15 cellular contexts compared by ENCODE assay signal in the genomic region with DNA sequence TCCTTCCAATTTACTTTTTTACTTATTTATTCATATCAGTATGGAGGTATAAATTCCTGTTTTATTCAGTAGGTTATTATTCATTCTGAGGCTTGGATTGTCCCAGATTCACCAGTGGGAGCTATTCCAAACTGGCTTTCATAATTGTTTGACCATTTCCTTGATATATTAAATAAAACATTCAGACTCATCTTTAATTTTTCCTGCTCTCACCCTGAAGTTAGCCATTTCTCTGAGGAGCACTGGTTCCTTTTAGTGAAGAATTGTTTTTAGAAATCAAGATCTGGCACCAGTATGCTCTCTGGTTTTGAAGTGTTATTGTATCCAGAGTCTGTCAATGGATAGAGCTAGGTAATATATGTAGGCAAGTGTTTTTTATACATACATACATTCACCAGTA.
A peak's percentile ranks its signal among the peaks of the same experiment; 100 is the strongest.
DNase-seq lines count a peak whose midpoint lies in the region; ATAC-seq and TF ChIP-seq lines count a peak whose summit lies in the region.
"Had no signal": no experiment of that assay in that cellular context is flagged by ENCODE, and none has a peak within 500 bp of the region (broad histone marks: within the 10 kb centered on the region; RNA-seq: fewer than 3 reads in every experiment).

No MANE protein-coding gene starts in this region.

- no peak overlapping the region for H2BK120ac ChIP-seq in mesenchymal stem cell (ENCODE audit: low read depth, low read length)

- no peaks in the 10 kb centered on the region for H3K9me2 ChIP-seq in GM23248 (ENCODE audit: insufficient read depth)

- no peak overlapping the region for H2BK12ac ChIP-seq in mesenchymal stem cell (ENCODE audit: low read length in 2 of 2)

- H3K23ac ChIP-seq in mesenchymal stem cell (ENCODE audit: low read length in 2 of 2): no peak overlapping the region

- H3K79me2 ChIP-seq in GM23248 (ENCODE audit: insufficient read depth): no peaks in the 10 kb centered on the region

- H4K20me1 ChIP-seq in GM23248 (ENCODE audit: insufficient read depth): no peaks in the 10 kb centered on the region
- H4K20me1 ChIP-seq: BLaER1 treated with 17β-estradiol and CSF1 and Interleukin-3, amounts not matched to agents 10 nM and 100 nM had no signal

- H3K4ac ChIP-seq in mesenchymal stem cell (ENCODE audit: low read depth in 1 of 2, low read length in 2 of 2): no peak overlapping the region

- no peak overlapping the region for H4K91ac ChIP-seq in mesenchymal stem cell (ENCODE audit: low read length)

- H3K4me2 ChIP-seq in GM23248 (ENCODE audit: unreplicated experiment) (peak overlapping the region; percentile 36), mesenchymal stem cell (ENCODE audit: low read length, poor library complexity, severe bottlenecking) (no peak overlapping the region)
- H3K4me2 ChIP-seq: BLaER1 treated with 17β-estradiol and CSF1 and Interleukin-3, amounts not matched to agents 10 nM and 100 nM had no signal

- no peak overlapping the region for H2AK5ac ChIP-seq in mesenchymal stem cell (ENCODE audit: low read length, severe bottlenecking)

- intact Hi-C loops in posterior cingulate gyrus (cut with DNase I): no loop called here

- H3K9me3 ChIP-seq in GM23248 (ENCODE audit: low read depth) (no peaks in the 10 kb centered on the region), RWPE2 (ENCODE audit: severe bottlenecking) (no peaks in the 10 kb centered on the region), mesenchymal stem cell (ENCODE audit: control insufficient read depth, low read length) (no peaks in the 10 kb centered on the region)

- H3K36me3 ChIP-seq in GM23248 (ENCODE audit: low read depth) (no peaks in the 10 kb centered on the region), RWPE2 (ENCODE audit: low read depth) (no peaks in the 10 kb centered on the region), brain microvascular endothelial cell (replicated peaks) (no peaks in the 10 kb centered on the region), mesenchymal stem cell (ENCODE audit: control insufficient read depth in 1 of 2, insufficient read depth in 2 of 2, low read depth in 1 of 2, low read length in 2 of 2) (no peaks in the 10 kb centered on the region)
- H3K36me3 ChIP-seq: BLaER1 treated with 17β-estradiol and CSF1 and Interleukin-3, amounts not matched to agents 10 nM and 100 nM had no signal

- TF ChIP-seq CTCF in RWPE2 (IDR thresholded peaks at IDR 0.05; ENCODE audit: poor library complexity, severe bottlenecking) (no peak), brain microvascular endothelial cell (IDR thresholded peaks at IDR 0.05; ENCODE audit: low read depth, low read length, missing control alignments) (no peak)

- no peak overlapping the region for H3K27ac ChIP-seq in GM23248
- peak overlapping the region; percentile 99 for H3K27ac ChIP-seq in RWPE2 (ENCODE audit: poor library complexity, severe bottlenecking)
- H3K27ac ChIP-seq in brain microvascular endothelial cell: peak overlapping the region; percentile 3
- H3K27ac ChIP-seq in mesenchymal stem cell (ENCODE audit: low read length, poor library complexity, severe bottlenecking): peak overlapping the region; percentile 57
- H3K27ac ChIP-seq: BLaER1 treated with 17β-estradiol and CSF1 and Interleukin-3, amounts not matched to agents 10 nM and 100 nM; HL-60 had no signal

- H3F3A ChIP-seq in GM23248 (ENCODE audit: insufficient read depth): peaks cover 45% of the 10 kb centered on the region

- no peak overlapping the region for H4K8ac ChIP-seq in mesenchymal stem cell (ENCODE audit: low read length)

- no peak overlapping the region for H2AFZ ChIP-seq in GM23248
- no peak overlapping the region for H2AFZ ChIP-seq in mesenchymal stem cell (ENCODE audit: low read depth, low read length)

- peaks cover 70% of the 10 kb centered on the region for H3K4me1 ChIP-seq in GM23248 (ENCODE audit: insufficient read depth)
- peaks cover 80% of the 10 kb centered on the region for H3K4me1 ChIP-seq in RWPE2 (ENCODE audit: insufficient read depth, poor library complexity, severe bottlenecking)
- peaks cover 2% of the 10 kb centered on the region for H3K4me1 ChIP-seq in mesenchymal stem cell (ENCODE audit: control insufficient read depth, insufficient read depth, low read depth, low read length)

- DNase-seq in GM23248 (peak; percentile 21), RWPE2 (ENCODE audit: low spot score) (no peak), brain microvascular endothelial cell (no peak), mesenchymal stem cell (no peak), NCI-H146 (lab: John Stamatoyannopoulos, UW) (no peak), GM03348 (ENCODE audit: low spot score) (no peak), posterior cingulate gyrus (no peak)
- DNase-seq: Calu3; CD4-positive, alpha-beta T cell; DMS 273 treated with DMSO at 0.1 percent for 48 hours; DMS79; HCEC 1CT had no signal

- H2BK15ac ChIP-seq in mesenchymal stem cell (ENCODE audit: low read depth, poor library complexity, severe bottlenecking): no peak overlapping the region

- no peaks in the 10 kb centered on the region for H3K27me3 ChIP-seq in GM23248 (replicated peaks; ENCODE audit: insufficient read depth)
- no peaks in the 10 kb centered on the region for H3K27me3 ChIP-seq in RWPE2 (ENCODE audit: insufficient read depth, poor library complexity, severe bottlenecking)
- no peaks in the 10 kb centered on the region for H3K27me3 ChIP-seq in brain microvascular endothelial cell (replicated peaks)
- no peaks in the 10 kb centered on the region for H3K27me3 ChIP-seq in mesenchymal stem cell (ENCODE audit: control insufficient read depth in 1 of 2, insufficient read depth in 1 of 2, low read length in 2 of 2)
- H3K27me3 ChIP-seq: BLaER1 treated with 17β-estradiol and CSF1 and Interleukin-3, amounts not matched to agents 10 nM and 100 nM had no signal

- no peaks in the 10 kb centered on the region for H3K79me1 ChIP-seq in mesenchymal stem cell (replicated peaks; ENCODE audit: low read length, poor library complexity, severe bottlenecking)

- H3K9ac ChIP-seq in GM23248 (no peak overlapping the region), mesenchymal stem cell (ENCODE audit: low read length) (peak overlapping the region; percentile 52)
- H3K9ac ChIP-seq: BLaER1 treated with 17β-estradiol and CSF1 and Interleukin-3, amounts not matched to agents 10 nM and 100 nM had no signal

- H3K18ac ChIP-seq in mesenchymal stem cell (ENCODE audit: low read depth in 1 of 2, low read length in 2 of 2): no peak overlapping the region

- in situ Hi-C loops in GM23248 (cut with MboI): no loop called here
- in situ Hi-C loops in brain microvascular endothelial cell (cut with HindIII; ENCODE audit: low pct_ligation_motif_present, low sequenced_read_pairs): no loop called here

- H3K4me3 ChIP-seq in GM23248: no peak overlapping the region
- H3K4me3 ChIP-seq in RWPE2 (ENCODE audit: severe bottlenecking): no peak overlapping the region
- H3K4me3 ChIP-seq in brain microvascular endothelial cell (ENCODE audit: low read depth, low read length): no peak overlapping the region
- H3K4me3 ChIP-seq in mesenchymal stem cell (ENCODE audit: insufficient read depth in 1 of 2, low read depth in 1 of 2, low read length in 2 of 2): peak overlapping the region in 1 of 2 experiments; percentile 55
- H3K4me3 ChIP-seq: BLaER1 treated with 17β-estradiol and CSF1 and Interleukin-3, amounts not matched to agents 10 nM and 100 nM; K562 had no signal

- H2BK5ac ChIP-seq in mesenchymal stem cell (ENCODE audit: low read depth, low read length, poor library complexity, severe bottlenecking): no peak overlapping the region

- H3K14ac ChIP-seq in mesenchymal stem cell (ENCODE audit: low read length in 2 of 2): no peak overlapping the region

- ATAC-seq in RWPE2 (ENCODE audit: low read depth): no peak
- ATAC-seq: K562 had no signal
